In genomic region chr9:98129451-98129881, GRCh38 we compare ENCODE assay signal across 2 cellular contexts.
TF ChIP-seq lines count a peak whose summit lies in the region.

No MANE protein-coding gene starts in this region.

TF ChIP-seq in A549, 52 proteins besides CTCF, POLR2A, EP300 and RAD21:
- TF ChIP-seq, protein P1, sequence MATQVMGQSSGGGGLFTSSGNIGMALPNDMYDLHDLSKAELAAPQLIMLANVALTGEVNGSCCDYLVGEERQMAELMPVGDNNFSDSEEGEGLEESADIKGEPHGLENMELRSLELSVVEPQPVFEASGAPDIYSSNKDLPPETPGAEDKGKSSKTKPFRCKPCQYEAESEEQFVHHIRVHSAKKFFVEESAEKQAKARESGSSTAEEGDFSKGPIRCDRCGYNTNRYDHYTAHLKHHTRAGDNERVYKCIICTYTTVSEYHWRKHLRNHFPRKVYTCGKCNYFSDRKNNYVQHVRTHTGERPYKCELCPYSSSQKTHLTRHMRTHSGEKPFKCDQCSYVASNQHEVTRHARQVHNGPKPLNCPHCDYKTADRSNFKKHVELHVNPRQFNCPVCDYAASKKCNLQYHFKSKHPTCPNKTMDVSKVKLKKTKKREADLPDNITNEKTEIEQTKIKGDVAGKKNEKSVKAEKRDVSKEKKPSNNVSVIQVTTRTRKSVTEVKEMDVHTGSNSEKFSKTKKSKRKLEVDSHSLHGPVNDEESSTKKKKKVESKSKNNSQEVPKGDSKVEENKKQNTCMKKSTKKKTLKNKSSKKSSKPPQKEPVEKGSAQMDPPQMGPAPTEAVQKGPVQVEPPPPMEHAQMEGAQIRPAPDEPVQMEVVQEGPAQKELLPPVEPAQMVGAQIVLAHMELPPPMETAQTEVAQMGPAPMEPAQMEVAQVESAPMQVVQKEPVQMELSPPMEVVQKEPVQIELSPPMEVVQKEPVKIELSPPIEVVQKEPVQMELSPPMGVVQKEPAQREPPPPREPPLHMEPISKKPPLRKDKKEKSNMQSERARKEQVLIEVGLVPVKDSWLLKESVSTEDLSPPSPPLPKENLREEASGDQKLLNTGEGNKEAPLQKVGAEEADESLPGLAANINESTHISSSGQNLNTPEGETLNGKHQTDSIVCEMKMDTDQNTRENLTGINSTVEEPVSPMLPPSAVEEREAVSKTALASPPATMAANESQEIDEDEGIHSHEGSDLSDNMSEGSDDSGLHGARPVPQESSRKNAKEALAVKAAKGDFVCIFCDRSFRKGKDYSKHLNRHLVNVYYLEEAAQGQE (IDR thresholded peaks at IDR 0.05): no peak
- TF ChIP-seq ZFP36 (IDR thresholded peaks at IDR 0.05; ENCODE audit: borderline replicate concordance, partially characterized antibody): peak; percentile 56

TF ChIP-seq in GM12878, 131 proteins besides CTCF, POLR2A, EP300 and RAD21 (continued from another document):
- TF ChIP-seq SPI1 (IDR thresholded peaks at IDR 0.05; ENCODE audit: borderline replicate concordance, insufficient read depth, low read depth, low read length) (peak; percentile 91), ETV6 (conservative IDR thresholded peaks at IDR 0.05 in 1 of 2, IDR thresholded peaks at IDR 0.05 in 1 of 2; ENCODE audit: borderline replicate concordance in 1 of 2, low read depth in 1 of 2) (peak in 1 of 2 experiments; percentile 84; a peak in 2 of 4 replicates), POLR2AphosphoS5 (IDR thresholded peaks at IDR 0.05; ENCODE audit: low read length) (no peak), NBN (IDR thresholded peaks at IDR 0.05) (0 out of 2 replicates have a peak, but pooled peaks have one; percentile 28), IRF4 (IDR thresholded peaks at IDR 0.05; ENCODE audit: low read depth, low read length) (0 out of 2 replicates have a peak, but pooled peaks have one; percentile 49), SRF (IDR thresholded peaks at IDR 0.05; ENCODE audit: low read depth in 2 of 2, low read length in 2 of 2) (0 out of 4 replicates have a peak, but pooled peaks of 1 of the 2 experiments have one; percentile 23), RUNX3 (IDR thresholded peaks at IDR 0.05; ENCODE audit: low read length) (peak; percentile 63)
- TF ChIP-seq, protein P2, sequence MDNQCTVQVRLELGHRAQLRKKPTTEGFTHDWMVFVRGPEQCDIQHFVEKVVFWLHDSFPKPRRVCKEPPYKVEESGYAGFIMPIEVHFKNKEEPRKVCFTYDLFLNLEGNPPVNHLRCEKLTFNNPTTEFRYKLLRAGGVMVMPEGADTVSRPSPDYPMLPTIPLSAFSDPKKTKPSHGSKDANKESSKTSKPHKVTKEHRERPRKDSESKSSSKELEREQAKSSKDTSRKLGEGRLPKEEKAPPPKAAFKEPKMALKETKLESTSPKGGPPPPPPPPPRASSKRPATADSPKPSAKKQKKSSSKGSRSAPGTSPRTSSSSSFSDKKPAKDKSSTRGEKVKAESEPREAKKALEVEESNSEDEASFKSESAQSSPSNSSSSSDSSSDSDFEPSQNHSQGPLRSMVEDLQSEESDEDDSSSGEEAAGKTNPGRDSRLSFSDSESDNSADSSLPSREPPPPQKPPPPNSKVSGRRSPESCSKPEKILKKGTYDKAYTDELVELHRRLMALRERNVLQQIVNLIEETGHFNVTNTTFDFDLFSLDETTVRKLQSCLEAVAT (IDR thresholded peaks at IDR 0.05): 0 out of 2 replicates have a peak, but pooled peaks have one; percentile 15
